8 cellular contexts compared by ENCODE assay signal in the genomic region with DNA sequence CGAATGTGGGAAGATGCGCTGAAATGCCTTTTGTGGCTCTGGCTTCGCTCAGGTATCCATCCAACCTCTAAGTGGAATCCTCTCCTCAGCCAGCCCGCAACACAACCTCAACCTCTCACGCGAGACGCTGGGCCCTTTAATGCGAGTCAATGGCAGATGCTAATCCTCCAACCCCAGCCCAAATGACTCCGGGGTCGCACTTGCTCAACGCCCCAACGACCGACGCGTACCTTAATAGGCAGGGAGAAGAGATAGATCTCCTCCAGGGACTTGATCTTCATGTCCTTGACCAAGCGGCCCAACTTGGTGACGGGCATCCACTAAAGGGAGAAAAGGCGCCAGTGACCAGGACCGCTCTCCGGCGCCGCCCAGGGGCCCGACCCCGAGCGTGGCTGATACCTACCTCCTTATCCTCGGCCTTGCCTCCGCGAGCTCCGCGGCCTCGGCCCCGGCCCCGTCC. TPM values are rescaled to one million over a fixed set of nuclear protein-coding genes. Genes with fewer than 3 reads are reported as not detected.
DNase-seq lines count a peak whose midpoint lies in the region; ATAC-seq lines count a peak whose summit lies in the region.

No MANE protein-coding gene starts in this region.

- ATAC-seq in activated CD4-positive, alpha-beta T cell treated with anti-CD3 and anti-CD28 coated beads for 36 hours: peak; percentile 0
- peak; percentile 9 for ATAC-seq in left ventricle myocardium superior

- peak overlapping the region; percentile 96 for H3K4me3 Mint-ChIP-seq in activated CD4-positive, alpha-beta T cell treated with anti-CD3 and anti-CD28 coated beads for 36 hours
- peak overlapping the region; percentile 92 for H3K4me3 Mint-ChIP-seq in activated naive CD4-positive, alpha-beta T cell treated with anti-CD3 and anti-CD28 coated beads, Interleukin-2, amount 10 ng/mL, durations not matched to agents 7 days and 5 days

- H3K9me3 ChIP-seq in HUES64 (ENCODE audit: insufficient read depth, low read depth, low read length): no peaks in the 10 kb centered on the region

- peak overlapping the region; percentile 98 for H3K9ac ChIP-seq in HUES64 (ENCODE audit: low read depth, low read length)

- no peaks in the 10 kb centered on the region for H3K27me3 Mint-ChIP-seq in activated CD4-positive, alpha-beta T cell treated with anti-CD3 and anti-CD28 coated beads for 36 hours
- H3K27me3 Mint-ChIP-seq in activated naive CD4-positive, alpha-beta T cell treated with anti-CD3 and anti-CD28 coated beads, Interleukin-2, amount 10 ng/mL, durations not matched to agents 7 days and 5 days: no peaks in the 10 kb centered on the region

- H3K27me3 ChIP-seq in HUES64 (ENCODE audit: insufficient read depth, low read length): no peaks in the 10 kb centered on the region

- peak overlapping the region; percentile 99 for H3K27ac Mint-ChIP-seq in activated CD4-positive, alpha-beta T cell treated with anti-CD3 and anti-CD28 coated beads for 36 hours
- peak overlapping the region; percentile 93 for H3K27ac Mint-ChIP-seq in activated naive CD4-positive, alpha-beta T cell treated with anti-CD3 and anti-CD28 coated beads, Interleukin-2, amount 10 ng/mL, durations not matched to agents 7 days and 5 days

- intact Hi-C loops in activated CD4-positive, alpha-beta T cell treated with anti-CD3 and anti-CD28 coated beads for 36 hours (cut with DNase I, micrococcal nuclease): loop anchor here (1.0 to 5.0 kb wide), 9 partner anchors 21 to 655 kb away; a partner anchor contains a TSS
- intact Hi-C loops in left ventricle myocardium superior (cut with micrococcal nuclease): no loop called here

- DNase-seq in activated CD4-positive, alpha-beta T cell treated with anti-CD3 and anti-CD28 coated beads for 36 hours: no peak
- no peak for DNase-seq in activated CD4-positive, alpha-beta T cell treated with anti-CD3 and anti-CD28 coated beads for 1 hour
- DNase-seq in activated naive CD4-positive, alpha-beta T cell treated with anti-CD3 and anti-CD28 coated beads, Interleukin-2, amount 10 ng/mL, durations not matched to agents 7 days and 5 days: peak; percentile 53
- no peak for DNase-seq in left ventricle myocardium superior
- DNase-seq in NCI-H1048 (lab: John Stamatoyannopoulos, UW): no peak
- no peak for DNase-seq in GDM1 (lab: John Stamatoyannopoulos, UW)

- H3K36me3 ChIP-seq in HUES64 (ENCODE audit: insufficient read depth, low read length): peaks cover 33% of the 10 kb centered on the region

- under 1% methylated on average over 33 of the region's 33 CpGs for WGBS in HUES64

- H3K4me3 ChIP-seq in HUES64 (ENCODE audit: low read length) (peak overlapping the region; percentile 90), skin epidermis (peak overlapping the region; percentile 67 to 100 (median 91))

- H3K9me3 Mint-ChIP-seq in activated CD4-positive, alpha-beta T cell treated with anti-CD3 and anti-CD28 coated beads for 36 hours (ENCODE audit: low read depth): no peaks in the 10 kb centered on the region
- no peaks in the 10 kb centered on the region for H3K9me3 Mint-ChIP-seq in activated naive CD4-positive, alpha-beta T cell treated with anti-CD3 and anti-CD28 coated beads, Interleukin-2, amount 10 ng/mL, durations not matched to agents 7 days and 5 days

- POLR2A ChIA-PET in activated CD4-positive, alpha-beta T cell treated with anti-CD3 and anti-CD28 coated beads for 36 hours (lab: Charles Lee): interaction anchor here (0.8 to 1.4 kb wide), 15 partner anchors 11 to 788 kb away, joined by 3 to 14 read pairs (median 4); a partner anchor contains a TSS

- H3K27ac ChIP-seq in HUES64 (ENCODE audit: low read depth, low read length): peak overlapping the region; percentile 92
- peak overlapping the region; percentile 65 to 100 (median 97) for H3K27ac ChIP-seq in skin epidermis

- peaks cover 38% of the 10 kb centered on the region for H3K4me1 Mint-ChIP-seq in activated CD4-positive, alpha-beta T cell treated with anti-CD3 and anti-CD28 coated beads for 36 hours
- peaks cover 50% of the 10 kb centered on the region for H3K4me1 Mint-ChIP-seq in activated naive CD4-positive, alpha-beta T cell treated with anti-CD3 and anti-CD28 coated beads, Interleukin-2, amount 10 ng/mL, durations not matched to agents 7 days and 5 days

- CTCF ChIA-PET in activated CD4-positive, alpha-beta T cell treated with anti-CD3 and anti-CD28 coated beads for 36 hours (lab: Charles Lee): interaction anchor here (0.6 to 1.4 kb wide), 4 partner anchors 11 to 181 kb away, joined by 3 to 5 read pairs (median 4); a partner anchor contains a TSS
- CTCF ChIA-PET in activated naive CD4-positive, alpha-beta T cell treated with anti-CD3 and anti-CD28 coated beads, Interleukin-2, amount 10 ng/mL, durations not matched to agents 7 days and 5 days (lab: Charles Lee): interaction anchor here (1.2 to 1.5 kb wide), 2 partner anchors 23 to 40 kb away, joined by 3 to 4 read pairs; no protein-coding TSS in a partner anchor

- peaks cover 53% of the 10 kb centered on the region for H3K36me3 Mint-ChIP-seq in activated CD4-positive, alpha-beta T cell treated with anti-CD3 and anti-CD28 coated beads for 36 hours (ENCODE audit: low read depth)
- H3K36me3 Mint-ChIP-seq in activated naive CD4-positive, alpha-beta T cell treated with anti-CD3 and anti-CD28 coated beads, Interleukin-2, amount 10 ng/mL, durations not matched to agents 7 days and 5 days: peaks cover 32% of the 10 kb centered on the region

- peaks cover 4% of the 10 kb centered on the region; the same call in 1 of the 2 replicates for H3K4me1 ChIP-seq in HUES64 (ENCODE audit: insufficient read depth, low read length)

RNA-seq across cellular contexts. Expression of a gene that starts 0.6 kb away (rescaled TPM):
- total RNA-seq in activated CD4-positive, alpha-beta T cell treated with anti-CD3 and anti-CD28 coated beads for 36 hours: 1,000 to 10,000 TPM; 5,351 to 6,287 TPM
- 4,246 TPM for polyA plus RNA-seq in HUES64 (2013, experiment 1 of 2)
- polyA plus RNA-seq in HUES64 (2013, experiment 2 of 2): 4,382 TPM
- 788 TPM for total RNA-seq in left ventricle myocardium superior

RNA-seq across cellular contexts. Expression of a gene that starts 2.6 kb away (rescaled TPM):
- not detected for total RNA-seq in activated CD4-positive, alpha-beta T cell treated with anti-CD3 and anti-CD28 coated beads for 36 hours
- not detected for polyA plus RNA-seq in HUES64 (2013, experiment 1 of 2)
- not detected for polyA plus RNA-seq in HUES64 (2013, experiment 2 of 2)
- total RNA-seq in left ventricle myocardium superior: not detected

RNA-seq across cellular contexts. Expression of a gene that starts 4.7 kb away (rescaled TPM):
- total RNA-seq in activated CD4-positive, alpha-beta T cell treated with anti-CD3 and anti-CD28 coated beads for 36 hours: 100 to 1,000 TPM; 113 to 118 TPM
- polyA plus RNA-seq in HUES64 (2013, experiment 1 of 2): 176 TPM
- polyA plus RNA-seq in HUES64 (2013, experiment 2 of 2): 181 TPM
- 769 TPM for total RNA-seq in left ventricle myocardium superior

RNA-seq across cellular contexts. Expression of a gene that starts 7.8 kb away (rescaled TPM):
- total RNA-seq in activated CD4-positive, alpha-beta T cell treated with anti-CD3 and anti-CD28 coated beads for 36 hours: 10 to 100 TPM; 47.4 to 48.6 TPM
- 44.1 TPM for polyA plus RNA-seq in HUES64 (2013, experiment 1 of 2)
- 45.6 TPM for polyA plus RNA-seq in HUES64 (2013, experiment 2 of 2)
- 24.4 TPM for total RNA-seq in left ventricle myocardium superior

RNA-seq across cellular contexts. Expression of a gene that starts 9.6 kb away (rescaled TPM):
- not detected for total RNA-seq in activated CD4-positive, alpha-beta T cell treated with anti-CD3 and anti-CD28 coated beads for 36 hours
- 0.10 TPM for polyA plus RNA-seq in HUES64 (2013, experiment 1 of 2)
- 0.51 TPM for polyA plus RNA-seq in HUES64 (2013, experiment 2 of 2)
- 315 TPM for total RNA-seq in left ventricle myocardium superior
